8 cellular contexts compared by ENCODE assay signal in genomic region chr7:100177040-100178001, GRCh38. TPM values are rescaled to one million over a fixed set of nuclear protein-coding genes. Genes with fewer than 3 reads are reported as not detected.
DNase-seq lines count a peak whose midpoint lies in the region; ATAC-seq and TF ChIP-seq lines count a peak whose summit lies in the region.

Gene GPC2 (minus strand): TSS chr7:100177381. CDS start chr7:100177199, 182 bp downstream.
Gene STAG3 (plus strand): TSS chr7:100177918. CDS start chr7:100180557, 2,639 bp downstream.

- peaks cover 0 to 14% of the 10 kb centered on the region in 2 donors for H3K4me1 ChIP-seq in left lung

- intact Hi-C loops in left lung (cut with DNase I): no loop called here

- CTCF ChIA-PET in BJ (lab: Yijun Ruan, JAX): interaction anchor here (0.8 to 1.4 kb wide), 4 partner anchors 9 to 44 kb away, joined by 3 to 5 read pairs (median 4); partner anchors contain the start of gene GAL3ST4

- TF ChIP-seq CTCF in BJ (IDR thresholded peaks at IDR 0.05; ENCODE audit: insufficient read depth, low read depth, low read length) (no peak), left lung (IDR thresholded peaks at IDR 0.05) (no peak)

- H3K36me3 ChIP-seq in BJ (ENCODE audit: control insufficient read depth, insufficient read depth, low read length) (no peaks in the 10 kb centered on the region), left lung (no peaks in the 10 kb centered on the region)

- no peak within 1 kb of the TSS for H3K27ac ChIP-seq in left lung

- H3K4me3 ChIP-seq in BJ (ENCODE audit: low read depth, low read length) (peak within 1 kb of the TSS; percentile 49), left lung (peak within 1 kb of the TSS; percentile 48 to 50)

- H3K27me3 ChIP-seq in BJ (ENCODE audit: control insufficient read depth, insufficient read depth, low read length) (no peaks in the 10 kb centered on the region), left lung (peaks cover 0 to 22% of the 10 kb centered on the region in 2 donors)

- DNase-seq in BJ (ENCODE audit: low read depth) (peak; percentile 75), GM19240 (ENCODE audit: insufficient read length, low spot score) (peak; percentile 93), NCI-H510A treated with DMSO at 0.1 percent for 48 hours (lab: John Stamatoyannopoulos, UW) (peak; percentile 91), dedifferentiated amniotic fluid mesenchymal stem cell (ENCODE audit: extremely low spot score) (peak; percentile 95), left lung (peak; percentile 96 to 98)
- DNase-seq in activated CD4-positive, alpha-beta T cell treated with anti-CD3 and anti-CD28 coated beads for 4 hours: peak; percentile 97 to 99
- peak; percentile 98 to 99 for DNase-seq in stimulated activated CD4-positive, alpha-beta T cell treated with anti-CD3 and anti-CD28 coated beads, Interleukin-2, amount 100 ng/mL, for 24 hours

- POLR2A ChIA-PET in BJ (lab: Charles Lee): interaction anchor here (0.5 to 1.4 kb wide), 3 partner anchors 9 to 89 kb away, joined by 3 to 15 read pairs (median 7); partner anchors contain the start of genes COPS6 and GAL3ST4

- ATAC-seq in HG03442 (IDR thresholded peaks at IDR 0.05; ENCODE audit: unreplicated experiment) (peak; percentile 83), left lung (peak; percentile 98)

- H3K9me3 ChIP-seq in left lung: peaks cover 0 to 6% of the 10 kb centered on the region in 2 donors

RNA-seq across cellular contexts. Expression of gene GPC2, which starts in this region (rescaled TPM):
- 1.3 and 1.9 TPM in 2 replicates for polyA plus RNA-seq in BJ (2011; rRNA removed)
- 0.71 and 1.3 TPM in 2 replicates for polyA minus RNA-seq in BJ (2011; rRNA and poly(A)+ RNA removed)
- 1 to 10 TPM; 2.5 to 3.5 TPM for total RNA-seq in left lung

RNA-seq across cellular contexts. Expression of gene STAG3, which starts in this region (rescaled TPM):
- 0.44 and 0.61 TPM in 2 replicates for polyA plus RNA-seq in BJ (2011; rRNA removed)
- polyA minus RNA-seq in BJ (2011; rRNA and poly(A)+ RNA removed): 0.62 and 0.95 TPM in 2 replicates
- total RNA-seq in left lung: 1 to 10 TPM in 1 of 2 donors, under 1 TPM in 1; 0.96 to 3.7 TPM
